Comparison of ENCODE assay signal across 32 cellular contexts in genomic region chr3:62246094-62246493, GRCh38.
A peak's percentile ranks its signal among the peaks of the same experiment; 100 is the strongest.
DNase-seq lines count a peak whose midpoint lies in the region; ATAC-seq and TF ChIP-seq lines count a peak whose summit lies in the region.
"Had no signal": no experiment of that assay in that cellular context is flagged by ENCODE, and none has a peak within 500 bp of the region (broad histone marks: within the 10 kb centered on the region; RNA-seq: fewer than 3 reads in every experiment).

No MANE protein-coding gene starts in this region.

- ATAC-seq in RWPE2 (ENCODE audit: low read depth), result peak; percentile 73
- ATAC-seq: natural killer cell treated with Interleukin-12 subunit alpha and Interleukin-12 subunit beta and Interleukin-15 and Interleukin-18, amount 100 ng/mL, for 72 hours; sciatic nerve; stimulated activated naive CD8-positive, alpha-beta T cell treated with anti-CD3 and anti-CD28 coated beads, Interleukin-15, amount 100 ng/mL, for 72 hours; T-cell had no signal

- H3K9me3 ChIP-seq in HUES64 (ENCODE audit: insufficient read depth, low read depth, low read length) (no peaks in the 10 kb centered on the region), RWPE2 (ENCODE audit: severe bottlenecking) (no peaks in the 10 kb centered on the region), iPS-20b (ENCODE audit: insufficient read depth, low read depth, low read length) (no peaks in the 10 kb centered on the region)
- H3K9me3 ChIP-seq: ascending aorta, HAP-1, prostate gland, SJCRH30, uterus had no signal

- H3K27me3 ChIP-seq in HUES64 (ENCODE audit: insufficient read depth, low read length), result no peaks in the 10 kb centered on the region
- no peaks in the 10 kb centered on the region for H3K27me3 ChIP-seq in RWPE2 (ENCODE audit: insufficient read depth, poor library complexity, severe bottlenecking)
- H3K27me3 ChIP-seq in iPS-20b (ENCODE audit: insufficient read depth, low read length), result no peaks in the 10 kb centered on the region
- H3K27me3 ChIP-seq: ascending aorta, SJCRH30, uterus had no signal

- H3K9ac ChIP-seq in HUES64 (ENCODE audit: low read depth, low read length) (no peak overlapping the region), iPS-20b (ENCODE audit: low read depth, low read length) (no peak overlapping the region)

- TF ChIP-seq CTCF in RWPE2 (IDR thresholded peaks at IDR 0.05; ENCODE audit: poor library complexity, severe bottlenecking), result no peak

- H3K36me3 ChIP-seq in HUES64 (ENCODE audit: insufficient read depth, low read length), result peaks cover 8% of the 10 kb centered on the region; the same call in 1 of the 2 replicates
- H3K36me3 ChIP-seq in RWPE2 (ENCODE audit: low read depth), result no peaks in the 10 kb centered on the region
- peaks cover 10% of the 10 kb centered on the region for H3K36me3 ChIP-seq in iPS-20b (ENCODE audit: insufficient read depth, low read depth, low read length)
- H3K36me3 ChIP-seq: HAP-1, prostate gland, SJCRH30, uterus had no signal

- H3K4me1 ChIP-seq in HUES64 (ENCODE audit: insufficient read depth, low read length), result peaks cover 59% of the 10 kb centered on the region
- peaks cover 12% of the 10 kb centered on the region for H3K4me1 ChIP-seq in RWPE2 (ENCODE audit: insufficient read depth, poor library complexity, severe bottlenecking)
- peaks cover 70% of the 10 kb centered on the region for H3K4me1 ChIP-seq in iPS-20b (ENCODE audit: insufficient read depth, low read length)
- H3K4me1 ChIP-seq: ascending aorta, HAP-1, prostate gland, SJCRH30, uterus had no signal

- H3K4me3 ChIP-seq in HUES64 (ENCODE audit: low read length), result no peak overlapping the region
- H3K4me3 ChIP-seq in RWPE2 (ENCODE audit: severe bottlenecking), result no peak overlapping the region
- H3K4me3 ChIP-seq in iPS-20b (ENCODE audit: low read length), result peak overlapping the region; percentile 28; the same call in 1 of the 2 replicates
- H3K4me3 ChIP-seq: ascending aorta, coronary artery, HAP-1, prostate gland, SJCRH30, uterus had no signal

- H3K27ac ChIP-seq in HUES64 (ENCODE audit: low read depth, low read length), result peak overlapping the region; percentile 39; the same call in 1 of the 2 replicates
- H3K27ac ChIP-seq in RWPE2 (ENCODE audit: poor library complexity, severe bottlenecking), result no peak overlapping the region
- H3K27ac ChIP-seq in iPS-20b (ENCODE audit: low read length), result no peak overlapping the region
- H3K27ac ChIP-seq: ascending aorta, coronary artery, HL-60, prostate gland, SJCRH30, uterus had no signal

- WGBS in HUES64, result 63% methylated on average over 2 of the region's 2 CpGs

- peak; percentile 0 for DNase-seq in NCI-H345 (lab: John Stamatoyannopoulos, UW)
- no peak for DNase-seq in NCI-H345 treated with DMSO at 0.1 percent for 48 hours (lab: John Stamatoyannopoulos, UW; ENCODE audit: unreplicated experiment)
- DNase-seq in RWPE2 (ENCODE audit: low spot score), result no peak
- no peak for DNase-seq in retina
- DNase-seq in NCI-H1092 treated with DMSO at 0.1 percent for 48 hours (lab: John Stamatoyannopoulos, UW), result no peak
- DNase-seq in inferior parietal cortex (ENCODE audit: extremely low spot score), result no peak
- DNase-seq: activated B cell treated with CpG ODN at 0.5 μM for 24 hours; activated CD4-positive, alpha-beta T cell treated with anti-CD3 and anti-CD28 coated beads, Interleukin-2, amount 50 U/mL, for 1 hour; activated gamma-delta T cell; activated naive CD8-positive, alpha-beta T cell treated with anti-CD3 and anti-CD28 coated beads for 36 hours; activated T-cell treated with anti-CD3 and anti-CD28 coated beads, Interleukin-2, amount 50 U/mL, for 1 hour; AML-193; caudate nucleus; CD4-positive, alpha-beta T cell; effector memory CD4-positive, alpha-beta T cell; head of caudate nucleus; Karpas-422; NCI-H1694; occipital lobe; SJCRH30; stimulated activated naive CD8-positive, alpha-beta T cell treated with anti-CD3 and anti-CD28 coated beads, Interleukin-15, amount 100 ng/mL, for 72 hours; T-cell; uterus had no signal
